In the genomic region with DNA sequence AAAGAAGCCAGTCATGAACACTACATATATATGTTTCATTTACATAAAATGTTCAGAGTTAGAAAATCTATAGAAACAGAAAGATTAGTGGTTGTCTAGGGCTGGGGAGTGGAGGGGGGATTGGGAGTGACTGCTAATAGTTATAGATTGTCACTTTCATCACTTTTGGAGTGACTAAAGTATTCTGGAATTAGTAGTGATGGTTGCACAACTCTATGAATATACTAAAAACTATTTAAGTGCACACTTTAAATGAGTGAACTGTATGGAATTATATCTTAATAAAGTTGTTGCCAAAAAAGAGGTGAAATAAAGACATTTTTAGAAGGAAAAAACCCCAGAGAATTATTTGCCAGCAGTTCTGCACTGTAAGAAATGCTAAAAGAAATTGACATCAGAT, we compare ENCODE assay signal across 25 cellular contexts. TPM values are rescaled to one million over a fixed set of nuclear protein-coding genes. Genes with fewer than 3 reads are reported as not detected.
A peak's percentile ranks its signal among the peaks of the same experiment; 100 is the strongest.
DNase-seq lines count a peak whose midpoint lies in the region; ATAC-seq, FAIRE-seq and TF ChIP-seq lines count a peak whose summit lies in the region.
"Had no signal": no experiment of that assay in that cellular context is flagged by ENCODE, and none has a peak within 500 bp of the region (broad histone marks: within the 10 kb centered on the region; RNA-seq: fewer than 3 reads in every experiment).

No MANE protein-coding gene starts in this region.

- H3K4me2 ChIP-seq in GM23248 (ENCODE audit: unreplicated experiment): peak overlapping the region; percentile 9
- H3K4me2 ChIP-seq: BLaER1 treated with 17β-estradiol and CSF1 and Interleukin-3, amounts not matched to agents 10 nM and 100 nM had no signal

- no peak for FAIRE-seq in bronchial epithelial cell (lab: Jason Lieb, UNC)
- FAIRE-seq: D721Med, G401.6, GM12891, GM19239 had no signal

- ATAC-seq in GM19395 (IDR thresholded peaks at IDR 0.05; ENCODE audit: unreplicated experiment): no peak
- ATAC-seq: CD8-positive, alpha-beta T cell had no signal

- TF ChIP-seq CTCF in bronchial epithelial cell (IDR thresholded peaks at IDR 0.05; ENCODE audit: insufficient read depth, low read length, severe bottlenecking) (no peak), fibroblast of mammary gland (conservative IDR thresholded peaks at IDR 0.05; ENCODE audit: control insufficient read depth, insufficient read depth, low read depth, low read length) (no peak)

- in situ Hi-C loops in GM23248 (cut with MboI): no loop called here

- 0 out of 2 replicates have a peak, but pooled peaks cover 6% of the 10 kb centered on the region for H3F3A ChIP-seq in GM23248 (ENCODE audit: insufficient read depth)

- H3K27ac ChIP-seq in GM23248: no peak overlapping the region
- H3K27ac ChIP-seq: BLaER1 treated with 17β-estradiol and CSF1 and Interleukin-3, amounts not matched to agents 10 nM and 100 nM; C4-2B had no signal

- H3K79me2 ChIP-seq in GM23248 (ENCODE audit: insufficient read depth): no peaks in the 10 kb centered on the region

- no peaks in the 10 kb centered on the region for H3K36me3 ChIP-seq in GM23248 (ENCODE audit: low read depth)
- H3K36me3 ChIP-seq in bronchial epithelial cell (ENCODE audit: control insufficient read depth, insufficient read depth, low read length): no peaks in the 10 kb centered on the region
- H3K36me3 ChIP-seq: BLaER1 treated with 17β-estradiol and CSF1 and Interleukin-3, amounts not matched to agents 10 nM and 100 nM had no signal

- H3K9ac ChIP-seq in GM23248: no peak overlapping the region
- H3K9ac ChIP-seq: BLaER1 treated with 17β-estradiol and CSF1 and Interleukin-3, amounts not matched to agents 10 nM and 100 nM had no signal

- DNase-seq in GM23248 (peak; percentile 58), bronchial epithelial cell (ENCODE audit: low read depth) (peak; percentile 25), fibroblast of mammary gland (ENCODE audit: low read depth) (peak; percentile 38), NCI-H2196 (lab: John Stamatoyannopoulos, UW; ENCODE audit: unreplicated experiment) (no peak), HuH-7.5 (ENCODE audit: low spot score) (no peak)
- DNase-seq in activated naive CD4-positive, alpha-beta T cell treated with anti-CD3 and anti-CD28 coated beads, Interleukin-2, amount 50 U/mL, for 16 hours: no peak
- DNase-seq: 8988T; ACHN; AML-193; Caco-2; Calu3; CD4-positive, alpha-beta T cell; CD8-positive, alpha-beta T cell; DMS79 treated with DMSO at 0.1 percent for 48 hours; GF-D8 had no signal

- H3K4me3 ChIP-seq in GM23248 (no peak overlapping the region), bronchial epithelial cell (ENCODE audit: low read depth, low read length) (no peak overlapping the region), fibroblast of mammary gland (ENCODE audit: control insufficient read depth, low read depth, low read length) (no peak overlapping the region)
- H3K4me3 ChIP-seq: BLaER1 treated with 17β-estradiol and CSF1 and Interleukin-3, amounts not matched to agents 10 nM and 100 nM had no signal

- no peaks in the 10 kb centered on the region for H4K20me1 ChIP-seq in GM23248 (ENCODE audit: insufficient read depth)
- H4K20me1 ChIP-seq: BLaER1 treated with 17β-estradiol and CSF1 and Interleukin-3, amounts not matched to agents 10 nM and 100 nM had no signal

- no peak overlapping the region for H2AFZ ChIP-seq in GM23248

- H3K27me3 ChIP-seq in GM23248 (replicated peaks; ENCODE audit: insufficient read depth) (no peaks in the 10 kb centered on the region), bronchial epithelial cell (ENCODE audit: control insufficient read depth, insufficient read depth, low read length) (no peaks in the 10 kb centered on the region)
- H3K27me3 ChIP-seq: BLaER1 treated with 17β-estradiol and CSF1 and Interleukin-3, amounts not matched to agents 10 nM and 100 nM had no signal

- H3K9me2 ChIP-seq in GM23248 (ENCODE audit: insufficient read depth): no peaks in the 10 kb centered on the region

- peaks cover 33% of the 10 kb centered on the region for H3K4me1 ChIP-seq in GM23248 (ENCODE audit: insufficient read depth)

- H3K9me3 ChIP-seq in GM23248 (ENCODE audit: low read depth): no peaks in the 10 kb centered on the region
- H3K9me3 ChIP-seq: BLaER1 treated with 17β-estradiol and CSF1 and Interleukin-3, amounts not matched to agents 10 nM and 100 nM; Caco-2 had no signal

RNA-seq across cellular contexts. Expression of a gene that starts 9.5 kb away (rescaled TPM):
- 0.11 TPM in 1 of 2 replicates, not detected in the other for total RNA-seq in GM23248 (2014; rRNA removed; shearing (Covaris generic))
- not detected in 2 replicates for polyA plus RNA-seq in GM23248 (2016; fragmentation: Nextera tagmentation; extraction: Ambion mirVana)
- 2.1 and 3.7 TPM in 2 replicates for total RNA-seq in bronchial epithelial cell
- total RNA-seq: A673 had no signal
- polyA plus RNA-seq: AG04450, BJ had no signal

Comparison
In these comparisons a context has a peak if more than half of its experiments do, and no peak if none do; other contexts are left out.
1. DNase-seq: peak in GM23248 (single experiment), bronchial epithelial cell (single experiment) and fibroblast of mammary gland (single experiment); none in NCI-H2196 (single experiment), activated naive CD4-positive, alpha-beta T cell treated with anti-CD3 and anti-CD28 coated beads, Interleukin-2, amount 50 U/mL, for 16 hours (single experiment) and HuH-7.5 (single experiment).